In the genomic region with DNA sequence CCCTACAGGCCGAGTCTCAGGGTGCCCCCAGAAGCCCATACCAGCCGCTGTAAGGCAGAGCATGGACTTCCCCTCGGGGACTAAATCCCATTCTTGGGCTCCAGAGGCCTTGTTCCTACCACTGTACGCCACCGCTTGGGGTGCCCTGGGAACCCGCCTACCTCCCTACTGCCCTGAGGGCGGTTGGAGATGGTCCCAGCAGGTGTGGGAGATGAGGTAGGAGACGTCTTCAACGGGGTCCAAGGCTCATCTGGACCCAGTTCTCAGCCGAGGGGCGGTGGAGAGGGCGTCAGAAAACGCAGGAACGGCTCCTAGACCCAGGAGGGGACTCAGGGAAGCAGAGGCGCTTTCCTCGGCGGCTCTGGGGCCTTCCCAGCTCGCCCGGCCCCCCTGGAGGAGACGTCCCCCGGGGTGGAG, we compare ENCODE assay signal across 10 cellular contexts. TPM values are rescaled to one million over a fixed set of nuclear protein-coding genes. Genes with fewer than 3 reads are reported as not detected.
DNase-seq lines count a peak whose midpoint lies in the region; ATAC-seq, FAIRE-seq and TF ChIP-seq lines count a peak whose summit lies in the region.
"Had no signal": no experiment of that assay in that cellular context is flagged by ENCODE, and none has a peak within 500 bp of the region (broad histone marks: within the 10 kb centered on the region; RNA-seq: fewer than 3 reads in every experiment).

No MANE protein-coding gene starts in this region.

- FAIRE-seq in kidney (lab: Jason Lieb, UNC) = no peak

- no peak for TF ChIP-seq CTCF in kidney (IDR thresholded peaks at IDR 0.05; ENCODE audit: borderline replicate concordance, extremely low read depth, insufficient read depth)
- TF ChIP-seq CTCF in spleen (IDR thresholded peaks at IDR 0.05 in 8 of 11, conservative IDR thresholded peaks at IDR 0.05 in 3 of 11) = no peak

- no peaks in the 10 kb centered on the region for H3K27me3 ChIP-seq in HUES6 (ENCODE audit: control insufficient read depth, insufficient read depth, low read length)
- no peaks in the 10 kb centered on the region for H3K27me3 ChIP-seq in adipocyte (replicated peaks; ENCODE audit: control insufficient read depth, insufficient read depth, low read length)
- no peaks in the 10 kb centered on the region for H3K27me3 ChIP-seq in spleen (replicated peaks in 1 of 7)

- peaks cover 27% of the 10 kb centered on the region for H3K36me3 ChIP-seq in HUES6 (ENCODE audit: control insufficient read depth, insufficient read depth, low read length)
- no peaks in the 10 kb centered on the region for H3K36me3 ChIP-seq in adipocyte (ENCODE audit: control insufficient read depth, insufficient read depth, low read length, severe bottlenecking)
- H3K36me3 ChIP-seq in kidney (ENCODE audit: control insufficient read depth in 1 of 2, insufficient read depth in 2 of 2, low read length in 2 of 2) = peaks cover 0 to 3% of the 10 kb centered on the region in 2 donors
- peaks cover 0 to 38% (median 27%) of the 10 kb centered on the region in 6 donors for H3K36me3 ChIP-seq in spleen

- H3K9me3 ChIP-seq in HUES6 (ENCODE audit: control insufficient read depth, insufficient read depth, low read depth, low read length) = peaks cover 53% of the 10 kb centered on the region
- H3K9me3 ChIP-seq in adipocyte (ENCODE audit: control insufficient read depth, low read length) = peaks cover 3% of the 10 kb centered on the region
- H3K9me3 ChIP-seq in kidney (ENCODE audit: control insufficient read depth in 1 of 2, low read length in 2 of 2) = peaks cover 4 to 23% of the 10 kb centered on the region in 2 donors
- peaks cover 3 to 74% (median 45%) of the 10 kb centered on the region in 8 donors for H3K9me3 ChIP-seq in spleen

- intact Hi-C loops in kidney (cut with DNase I) (no loop called here), spleen (cut with DNase I; ENCODE audit: low total_unique reads) (no loop called here)

- DNase-seq in adipocyte (ENCODE audit: low read depth) (no peak), kidney (peak; percentile 72), spleen (no peak), activated gamma-delta T cell treated with Interleukin-2 at 50 U/mL for 16 hours (no peak), amniotic stem cell (lab: John Stamatoyannopoulos, UW) (no peak)

- H3K4me1 ChIP-seq in HUES6 (ENCODE audit: control insufficient read depth, insufficient read depth, low read length) (peaks cover 1% of the 10 kb centered on the region; the same call in 1 of the 2 replicates), adipocyte (ENCODE audit: control insufficient read depth, insufficient read depth, low read length) (peaks cover 14% of the 10 kb centered on the region), kidney (ENCODE audit: control insufficient read depth in 1 of 2, insufficient read depth in 1 of 2, low read depth in 1 of 2, low read length in 2 of 2) (peaks cover 0 to 14% of the 10 kb centered on the region in 2 donors), spleen (peaks cover 10 to 38% (median 22%) of the 10 kb centered on the region in 6 donors)

- H3K27ac ChIP-seq in HUES6 (ENCODE audit: low read depth, low read length) (no peak overlapping the region), kidney (ENCODE audit: low read depth in 2 of 2, low read length in 2 of 2) (no peak overlapping the region), spleen (peak overlapping the region in 6 of 8 donors; percentile 51 to 83 (median 74))
- H3K27ac ChIP-seq: epithelial cell of prostate, SK-N-MC had no signal

- WGBS in spleen, 5 donors = 43 to 56% (median 48%) methylated on average over 12 to 21 of the region's 21 CpGs

- TF ChIP-seq POLR2A in spleen (IDR thresholded peaks at IDR 0.05) = no peak

- H3K4me3 ChIP-seq in HUES6 (ENCODE audit: low read depth, low read length) (peak overlapping the region; percentile 79), adipocyte (ENCODE audit: low read length) (peak overlapping the region; percentile 89), kidney (ENCODE audit: low read length in 2 of 2) (peak overlapping the region; percentile 23 to 81), spleen (peak overlapping the region; percentile 53 to 83 (median 76))
- H3K4me3 ChIP-seq: mucosa of descending colon had no signal

- H3K9ac ChIP-seq in HUES6 (ENCODE audit: low read length) (no peak overlapping the region), adipocyte (ENCODE audit: low read length) (no peak overlapping the region), kidney (ENCODE audit: low read length in 2 of 2) (no peak overlapping the region)

- ATAC-seq in HG02938 (IDR thresholded peaks at IDR 0.05; ENCODE audit: unreplicated experiment) = no peak

RNA-seq across cellular contexts. Expression of gene ZIK1, which starts 0.8 kb away (rescaled TPM):
- total RNA-seq in kidney (9.3 TPM), spleen (10 to 100 TPM in 3 of 7 donors, 1 to 10 TPM in 4; 5.1 to 12.0 (median 8.6) TPM)
- polyA plus RNA-seq in kidney (ENCODE audit: insufficient read depth, low read depth, low replicate concordance) (3.1 TPM), spleen (1 to 10 TPM; 3.4 to 4.5 (median 3.7) TPM)

RNA-seq across cellular contexts. Expression of gene ZNF416, which starts 4.4 kb away (rescaled TPM):
- 8.0 TPM for total RNA-seq in kidney
- polyA plus RNA-seq in kidney (ENCODE audit: insufficient read depth, low read depth, low replicate concordance) = 3.5 TPM
- total RNA-seq in spleen = 1 to 10 TPM; 4.3 to 9.3 (median 6.1) TPM
- 1 to 10 TPM; 2.1 to 3.8 (median 3.4) TPM for polyA plus RNA-seq in spleen

RNA-seq across cellular contexts. Expression of gene ZNF530, which starts 16.6 kb away (rescaled TPM):
- total RNA-seq in kidney (3.5 TPM), spleen (1 to 10 TPM; 3.5 to 7.4 (median 4.1) TPM)
- polyA plus RNA-seq in kidney (ENCODE audit: insufficient read depth, low read depth, low replicate concordance) (1.1 TPM), spleen (1 to 10 TPM; 2.4 to 3.2 (median 2.9) TPM)

RNA-seq across cellular contexts. Expression of gene ZNF550, which starts 23.4 kb away (rescaled TPM):
- 15.1 TPM for total RNA-seq in kidney
- polyA plus RNA-seq in kidney (ENCODE audit: insufficient read depth, low read depth, low replicate concordance) = 2.5 TPM
- total RNA-seq in spleen = 10 to 100 TPM; 10.5 to 39.5 (median 13.3) TPM
- polyA plus RNA-seq in spleen = 1 to 10 TPM; 5.4 to 6.4 (median 5.4) TPM

RNA-seq across cellular contexts. Expression of gene ZNF134, which starts 30.9 kb away (rescaled TPM):
- total RNA-seq in kidney (25.4 TPM), spleen (10 to 100 TPM; 18.3 to 30.7 (median 23.1) TPM)
- polyA plus RNA-seq in kidney (ENCODE audit: insufficient read depth, low read depth, low replicate concordance) (5.8 TPM), spleen (1 to 10 TPM; 3.7 to 7.6 (median 5.7) TPM)

Comparison
In these comparisons a context has a peak if more than half of its experiments do, and no peak if none do; other contexts are left out.
1. H3K27ac ChIP-seq: peak in spleen (6 of 8); none in HUES6 (single experiment) and kidney (0 of 2).
2. Peak in every context shown above with its lines, with median percentiles within 50 percentile points of each other: H3K4me3 ChIP-seq.